ENCODE assay signal across 17 cellular contexts in genomic region chr9:8916771-8917170, GRCh38.
"Had no signal": no experiment of that assay in that cellular context is flagged by ENCODE, and none has a peak within 500 bp of the region (broad histone marks: within the 10 kb centered on the region; RNA-seq: fewer than 3 reads in every experiment).

No MANE protein-coding gene starts in this region.

- ATAC-seq: activated CD8-positive, alpha-beta T cell treated with anti-CD3 and anti-CD28 coated beads, Interleukin-2, amount 10 ng/mL, durations not matched to agents 7 days and 5 days; esophagus mucosa; left ventricle myocardium superior; natural killer cell; sciatic nerve; stimulated activated effector memory CD8-positive, alpha-beta T cell treated with anti-CD3 and anti-CD28 coated beads, Interleukin-12 subunit alpha, Interleukin-12 subunit beta, amount 100 ng/mL, for 72 hours had no signal

- H3K27ac ChIP-seq: ascending aorta, ovary, stomach had no signal

- DNase-seq: activated CD4-positive, alpha-beta T cell treated with anti-CD3 and anti-CD28 coated beads, Interleukin-2, amount 10 ng/mL, durations not matched to agents 24 days and 14 days; activated CD8-positive, alpha-beta T cell treated with anti-CD3 and anti-CD28 coated beads, Interleukin-2, amount 10 ng/mL, durations not matched to agents 7 days and 5 days; activated naive CD4-positive, alpha-beta T cell treated with anti-CD3 and anti-CD28 coated beads, Interleukin-2, amount 50 U/mL, for 16 hours; activated T-cell treated with anti-CD3 and anti-CD28 coated beads, Interleukin-2, amount 50 U/mL, for 24 hours; effector CD8-positive, alpha-beta T cell; immature natural killer cell; kidney glomerular epithelial cell; left ventricle myocardium superior; mesendoderm; natural killer cell; ovary; stimulated activated CD4-positive, alpha-beta T cell treated with anti-CD3 and anti-CD28 coated beads, Interleukin-4, amount 100 ng/mL, for 24 hours; stomach had no signal
